ENCODE assay signal across 28 cellular contexts in the genomic region with DNA sequence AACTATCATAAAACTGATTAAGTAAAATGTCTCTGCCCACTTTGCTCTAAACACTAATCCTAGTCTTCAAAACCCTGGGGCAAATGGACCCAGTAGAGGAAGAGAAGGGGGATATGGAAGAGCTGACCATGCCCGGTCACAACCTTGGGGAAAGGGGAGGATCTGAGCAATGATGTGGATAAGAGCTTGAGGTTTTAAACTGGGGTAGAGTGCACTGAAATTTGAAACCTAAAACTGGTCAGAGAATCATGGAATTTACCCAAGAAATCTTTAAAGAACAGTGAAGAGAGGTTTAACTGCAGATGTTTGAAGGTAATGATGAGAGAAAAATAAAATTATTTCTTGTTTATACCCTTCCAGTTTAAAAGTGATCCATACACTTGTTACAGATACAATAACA.
"Had no signal": no experiment of that assay in that cellular context is flagged by ENCODE, and none has a peak within 500 bp of the region (broad histone marks: within the 10 kb centered on the region; RNA-seq: fewer than 3 reads in every experiment).

No MANE protein-coding gene starts in this region.

- H3K27me3 ChIP-seq: ascending aorta, body of pancreas, breast epithelium, MG63 had no signal

- FAIRE-seq: K562 had no signal

- H3K4me3 ChIP-seq: ascending aorta, body of pancreas, breast epithelium, K562, MG63 had no signal

- ATAC-seq: activated CD8-positive, alpha-beta T cell treated with anti-CD3 and anti-CD28 coated beads for 36 hours; body of pancreas; K562 had no signal

- H3K36me3 ChIP-seq: ascending aorta, breast epithelium, MG63 had no signal

- DNase-seq: activated CD4-positive, alpha-beta T cell treated with anti-CD3 and anti-CD28 coated beads, Interleukin-2, amount 10 ng/mL, durations not matched to agents 24 days and 14 days; activated CD4-positive, alpha-beta T cell treated with anti-CD3 and anti-CD28 coated beads, Interleukin-2, amount 50 U/mL, for 4 hours; activated CD8-positive, alpha-beta T cell treated with anti-CD3 and anti-CD28 coated beads for 36 hours; activated gamma-delta T cell; activated naive CD4-positive, alpha-beta T cell treated with Interleukin-2 at 50 U/mL for 16 hours; activated naive CD8-positive, alpha-beta T cell treated with anti-CD3 and anti-CD28 coated beads, Interleukin-2, amount 10 ng/mL, durations not matched to agents 7 days and 5 days; activated T-cell treated with anti-CD3 and anti-CD28 coated beads, Interleukin-2, amount 50 U/mL, for 1 hour; amygdala; body of pancreas; MG63; MV-4-11; NCI-H1092 treated with DMSO at 0.1 percent for 48 hours; NCI-H1417; NCI-H146; NCI-H187; NCI-H2029 treated with DMSO at 0.1 percent for 48 hours; NCI-H2107; NCI-H2171; NCI-H510A; NCI-H526 treated with DMSO at 0.1 percent for 48 hours; Right ventricle myocardium superior; SW 1271; T-helper 1 cell; T-helper 2 cell; T-helper 9 cell had no signal

- H3K4me1 ChIP-seq: ascending aorta, body of pancreas, breast epithelium had no signal

- H3K9me3 ChIP-seq: body of pancreas, breast epithelium, MG63 had no signal

- H3K27ac ChIP-seq: ascending aorta, body of pancreas, breast epithelium had no signal
